Comparison of ENCODE assay signal across 12 cellular contexts in the genomic region with DNA sequence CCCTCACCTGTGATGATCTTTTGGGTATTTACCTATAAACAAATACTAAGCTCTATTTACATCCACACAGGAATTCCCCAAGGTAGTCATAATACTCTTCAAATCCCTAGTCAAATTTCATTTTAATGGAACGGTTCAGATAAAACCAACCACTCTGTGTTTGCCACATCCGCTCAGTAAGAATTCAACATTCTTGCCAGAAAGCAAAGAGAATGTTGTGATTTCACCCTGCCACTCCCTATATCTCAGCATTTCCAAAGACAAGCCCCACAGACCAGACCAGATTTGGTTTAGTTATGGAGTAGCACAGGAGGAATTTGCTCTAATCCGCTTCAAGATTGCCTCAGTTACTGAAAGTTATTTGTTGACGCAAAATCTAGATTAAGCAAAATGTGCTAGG.
DNase-seq lines count a peak whose midpoint lies in the region; ATAC-seq, FAIRE-seq and TF ChIP-seq lines count a peak whose summit lies in the region.
"Had no signal": no experiment of that assay in that cellular context is flagged by ENCODE, and none has a peak within 500 bp of the region (broad histone marks: within the 10 kb centered on the region; RNA-seq: fewer than 3 reads in every experiment).

No MANE protein-coding gene starts in this region.

- H3K9me3 ChIP-seq in A549 (no peaks in the 10 kb centered on the region), Karpas-422 (ENCODE audit: low read length) (no peaks in the 10 kb centered on the region), mammary epithelial cell (replicated peaks; ENCODE audit: insufficient read depth, low read length) (no peaks in the 10 kb centered on the region)
- H3K9me3 ChIP-seq: colonic mucosa, upper lobe of right lung had no signal

- no peak overlapping the region for H3K27ac Mint-ChIP-seq in T-cell

- H3K4me2 ChIP-seq in A549 (peak overlapping the region; percentile 13; the same call in 1 of the 3 replicates), Karpas-422 (ENCODE audit: low read depth, low read length, poor library complexity, severe bottlenecking) (peak overlapping the region; percentile 39), mammary epithelial cell (ENCODE audit: insufficient read depth, low read depth, low read length) (no peak overlapping the region)

- peak overlapping the region; percentile 30 to 83; a peak in 4 of 6 replicates for H3K27ac ChIP-seq in A549
- no peak overlapping the region for H3K27ac ChIP-seq in Karpas-422 (ENCODE audit: low read length)
- H3K27ac ChIP-seq in mammary epithelial cell (ENCODE audit: insufficient read depth, low read depth, low read length) = no peak overlapping the region
- H3K27ac ChIP-seq: colonic mucosa, upper lobe of right lung had no signal

- H3K4me1 ChIP-seq in A549 = peaks cover 34% of the 10 kb centered on the region
- peaks cover 15% of the 10 kb centered on the region for H3K4me1 ChIP-seq in Karpas-422 (ENCODE audit: low read length)
- no peaks in the 10 kb centered on the region for H3K4me1 ChIP-seq in mammary epithelial cell (ENCODE audit: insufficient read depth, low read length)
- H3K4me1 ChIP-seq: colonic mucosa had no signal

- no peak for TF ChIP-seq POLR2A in A549 (IDR thresholded peaks at IDR 0.05; ENCODE audit: low read length)

- 64% methylated on average over 4 of the region's 4 CpGs for WGBS in A549 (ENCODE audit: missing lambda C conversion rate)
- WGBS in mammary epithelial cell (ENCODE audit: low coverage, missing lambda C conversion rate) = 89% methylated on average over 4 of the region's 4 CpGs

- no peak for TF ChIP-seq EP300 in A549 (IDR thresholded peaks at IDR 0.05)

- no peaks in the 10 kb centered on the region for H3K9me3 Mint-ChIP-seq in T-cell

- dilution Hi-C loops in mammary epithelial cell (cut with HindIII; ENCODE audit: low sequenced_read_pairs) = no loop called here

- H4K20me1 ChIP-seq in Karpas-422 (ENCODE audit: insufficient read depth, low read depth, low read length) = no peaks in the 10 kb centered on the region
- no peaks in the 10 kb centered on the region for H4K20me1 ChIP-seq in mammary epithelial cell (ENCODE audit: insufficient read depth, low read length)

- H3K4me3 ChIP-seq in A549 (no peak overlapping the region), Karpas-422 (ENCODE audit: low read length) (0 out of 2 replicates have a peak overlapping the region, but pooled peaks have one; percentile 4), mammary epithelial cell (replicated peaks in 1 of 3; ENCODE audit: insufficient read depth in 1 of 3, low read depth in 2 of 3, low read length in 3 of 3) (no peak overlapping the region)
- H3K4me3 ChIP-seq: colonic mucosa, upper lobe of right lung had no signal

- no peaks in the 10 kb centered on the region for H3K36me3 Mint-ChIP-seq in T-cell

- H3K9ac ChIP-seq in Karpas-422 (ENCODE audit: low read length) (no peak overlapping the region), mammary epithelial cell (ENCODE audit: insufficient read depth, low read length) (no peak overlapping the region)

- no peak for FAIRE-seq in A549 (lab: Jason Lieb, UNC)

- H2AFZ ChIP-seq in Karpas-422 (ENCODE audit: low read length) (no peak overlapping the region), mammary epithelial cell (ENCODE audit: low read depth, low read length) (peak overlapping the region; percentile 31)

- POLR2A ChIA-PET in A549 (lab: Yijun Ruan, JAX) (interaction anchor here (1.1 kb wide), 1 partner anchor 39 kb away, joined by 3 read pairs; no protein-coding TSS in a partner anchor), T-cell (lab: Charles Lee) (no interaction called here)

- intact Hi-C loops in mammary epithelial cell (cut with micrococcal nuclease) = loop anchor here (5.0 kb wide), 1 partner anchor 44 kb away; no protein-coding TSS in a partner anchor

- CTCF ChIA-PET in A549 (lab: Yijun Ruan, JAX) (interaction anchor here (0.9 to 1.4 kb wide), 2 partner anchors 12 to 28 kb away, joined by 3 read pairs; no protein-coding TSS in a partner anchor), mammary epithelial cell (lab: Charles Lee; ENCODE audit: low non-redundant PET) (no interaction called here), T-cell (lab: Charles Lee) (interaction anchor here in 1 of 2 donors (0.6 kb wide), 1 partner anchor 774 kb away, joined by 3 read pairs; no protein-coding TSS in a partner anchor)

- H3K36me3 ChIP-seq in Karpas-422 (ENCODE audit: insufficient read depth, low read length) (no peaks in the 10 kb centered on the region), mammary epithelial cell (ENCODE audit: insufficient read depth, low read length) (no peaks in the 10 kb centered on the region)
- H3K36me3 ChIP-seq: colonic mucosa, upper lobe of right lung had no signal

- H3K27me3 Mint-ChIP-seq in T-cell = peaks cover 0 to 6% of the 10 kb centered on the region in 2 donors

- H3K9me2 ChIP-seq in Karpas-422 (replicated peaks; ENCODE audit: insufficient read depth, low read length) = no peaks in the 10 kb centered on the region

- H3K79me2 ChIP-seq in Karpas-422 (ENCODE audit: low read length) = no peaks in the 10 kb centered on the region
- no peaks in the 10 kb centered on the region for H3K79me2 ChIP-seq in mammary epithelial cell (ENCODE audit: insufficient read depth, low read length)

- DNase-seq in A549 (ENCODE audit: low read depth in 1 of 2, low spot score in 1 of 2) (peak in 1 of 2 experiments; percentile 23), Karpas-422 (no peak), mammary epithelial cell (peak; percentile 46), kidney glomerular epithelial cell (lab: John Stamatoyannopoulos, UW) (peak; percentile 61), T-cell (no peak), NCI-H1105 treated with DMSO at 0.1 percent for 48 hours (lab: John Stamatoyannopoulos, UW) (no peak), NCI-H146 treated with DMSO at 0.1 percent for 48 hours (lab: John Stamatoyannopoulos, UW; ENCODE audit: unreplicated experiment) (no peak)
- DNase-seq: activated naive CD4-positive, alpha-beta T cell treated with Interleukin-2 at 50 U/mL for 16 hours; colonic mucosa; NCI-H510A treated with DMSO at 0.1 percent for 48 hours; upper lobe of right lung had no signal

- ATAC-seq in A549 (peak in 1 of 2 experiments; percentile 46; a peak in 1 of 6 replicates), GM19035 (IDR thresholded peaks at IDR 0.05; ENCODE audit: unreplicated experiment) (no peak), T-cell (replicated peaks in 1 of 4) (no peak)
- ATAC-seq: upper lobe of right lung had no signal

- no peaks in the 10 kb centered on the region for H3K27me3 ChIP-seq in Karpas-422 (ENCODE audit: low read length)
- H3K27me3 ChIP-seq in mammary epithelial cell (ENCODE audit: insufficient read depth, low read length) = no peaks in the 10 kb centered on the region
- H3K27me3 ChIP-seq: colonic mucosa, upper lobe of right lung had no signal

- in situ Hi-C loops in mammary epithelial cell (cut with MboI; ENCODE audit: low sequenced_read_pairs in 2 of 2) = no loop called here

- no TSS peak for BruUV-seq in mammary epithelial cell (replicated peaks; lab: Mats Ljungman, UMichigan)

- no peak overlapping the region for H3K4me3 Mint-ChIP-seq in T-cell

- peaks cover under 1 to 6% (median 5%) of the 10 kb centered on the region in 3 donors for H3K4me1 Mint-ChIP-seq in T-cell

- TF ChIP-seq CTCF in A549 (IDR thresholded peaks at IDR 0.05) (no peak), mammary epithelial cell (conservative IDR thresholded peaks at IDR 0.05 in 1 of 2, IDR thresholded peaks at IDR 0.05 in 1 of 2; ENCODE audit: extremely low read depth in 1 of 2, insufficient read depth in 1 of 2, low read depth in 1 of 2, low read length in 2 of 2) (no peak)

- no peak for TF ChIP-seq RAD21 in A549 (conservative IDR thresholded peaks at IDR 0.05 in 1 of 2, IDR thresholded peaks at IDR 0.05 in 1 of 2)

TF ChIP-seq in A549, 52 proteins besides CTCF, POLR2A, EP300 and RAD21 (continues in another document):
- TF ChIP-seq CBX8 (IDR thresholded peaks at IDR 0.05) (no peak), FOSB (CRISPR knock-in tag; IDR thresholded peaks at IDR 0.05) (no peak), EHF (CRISPR knock-in tag; IDR thresholded peaks at IDR 0.05) (no peak)
- TF ChIP-seq, protein P1, sequence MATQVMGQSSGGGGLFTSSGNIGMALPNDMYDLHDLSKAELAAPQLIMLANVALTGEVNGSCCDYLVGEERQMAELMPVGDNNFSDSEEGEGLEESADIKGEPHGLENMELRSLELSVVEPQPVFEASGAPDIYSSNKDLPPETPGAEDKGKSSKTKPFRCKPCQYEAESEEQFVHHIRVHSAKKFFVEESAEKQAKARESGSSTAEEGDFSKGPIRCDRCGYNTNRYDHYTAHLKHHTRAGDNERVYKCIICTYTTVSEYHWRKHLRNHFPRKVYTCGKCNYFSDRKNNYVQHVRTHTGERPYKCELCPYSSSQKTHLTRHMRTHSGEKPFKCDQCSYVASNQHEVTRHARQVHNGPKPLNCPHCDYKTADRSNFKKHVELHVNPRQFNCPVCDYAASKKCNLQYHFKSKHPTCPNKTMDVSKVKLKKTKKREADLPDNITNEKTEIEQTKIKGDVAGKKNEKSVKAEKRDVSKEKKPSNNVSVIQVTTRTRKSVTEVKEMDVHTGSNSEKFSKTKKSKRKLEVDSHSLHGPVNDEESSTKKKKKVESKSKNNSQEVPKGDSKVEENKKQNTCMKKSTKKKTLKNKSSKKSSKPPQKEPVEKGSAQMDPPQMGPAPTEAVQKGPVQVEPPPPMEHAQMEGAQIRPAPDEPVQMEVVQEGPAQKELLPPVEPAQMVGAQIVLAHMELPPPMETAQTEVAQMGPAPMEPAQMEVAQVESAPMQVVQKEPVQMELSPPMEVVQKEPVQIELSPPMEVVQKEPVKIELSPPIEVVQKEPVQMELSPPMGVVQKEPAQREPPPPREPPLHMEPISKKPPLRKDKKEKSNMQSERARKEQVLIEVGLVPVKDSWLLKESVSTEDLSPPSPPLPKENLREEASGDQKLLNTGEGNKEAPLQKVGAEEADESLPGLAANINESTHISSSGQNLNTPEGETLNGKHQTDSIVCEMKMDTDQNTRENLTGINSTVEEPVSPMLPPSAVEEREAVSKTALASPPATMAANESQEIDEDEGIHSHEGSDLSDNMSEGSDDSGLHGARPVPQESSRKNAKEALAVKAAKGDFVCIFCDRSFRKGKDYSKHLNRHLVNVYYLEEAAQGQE (IDR thresholded peaks at IDR 0.05) = no peak
- TF ChIP-seq, protein P2, sequence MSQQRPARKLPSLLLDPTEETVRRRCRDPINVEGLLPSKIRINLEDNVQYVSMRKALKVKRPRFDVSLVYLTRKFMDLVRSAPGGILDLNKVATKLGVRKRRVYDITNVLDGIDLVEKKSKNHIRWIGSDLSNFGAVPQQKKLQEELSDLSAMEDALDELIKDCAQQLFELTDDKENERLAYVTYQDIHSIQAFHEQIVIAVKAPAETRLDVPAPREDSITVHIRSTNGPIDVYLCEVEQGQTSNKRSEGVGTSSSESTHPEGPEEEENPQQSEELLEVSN (IDR thresholded peaks at IDR 0.05; ENCODE audit: borderline replicate concordance, low read depth) = no peak

Comparison
In these comparisons a context has a peak if more than half of its experiments do, and no peak if none do; other contexts are left out.
1. DNase-seq: peak in mammary epithelial cell (single experiment) and kidney glomerular epithelial cell (single experiment); none in Karpas-422 (single experiment), T-cell (0 of 34), NCI-H1105 treated with DMSO at 0.1 percent for 48 hours (single experiment) and NCI-H146 treated with DMSO at 0.1 percent for 48 hours (single experiment).
2. H3K27ac ChIP-seq: peak in A549 (2 of 2); none in Karpas-422 (single experiment) and mammary epithelial cell (single experiment).